In genomic region chr3:35946121-35946856, GRCh38 we compare ENCODE assay signal across 7 cellular contexts.
DNase-seq lines count a peak whose midpoint lies in the region; ATAC-seq and TF ChIP-seq lines count a peak whose summit lies in the region.

No MANE protein-coding gene starts in this region.

- H2AFZ ChIP-seq in MM.1S (ENCODE audit: low read length) = no peak overlapping the region
- H2AFZ ChIP-seq in neural progenitor cell (replicated peaks) = no peak overlapping the region

- H3K79me2 ChIP-seq in MM.1S (ENCODE audit: low read length) = no peaks in the 10 kb centered on the region
- no peaks in the 10 kb centered on the region for H3K79me2 ChIP-seq in neural progenitor cell (ENCODE audit: low read depth)

- H3K4me1 Mint-ChIP-seq in neural progenitor cell = peaks cover 3% of the 10 kb centered on the region

- H3K9me2 ChIP-seq in MM.1S (replicated peaks; ENCODE audit: insufficient read depth, low read length) = no peaks in the 10 kb centered on the region

- no peaks in the 10 kb centered on the region for H3K36me3 Mint-ChIP-seq in neural progenitor cell

- H3K27me3 ChIP-seq in MM.1S (replicated peaks; ENCODE audit: insufficient read depth, low read length) (no peaks in the 10 kb centered on the region), brain microvascular endothelial cell (replicated peaks) (no peaks in the 10 kb centered on the region), neural progenitor cell (no peaks in the 10 kb centered on the region)

- no peak overlapping the region for H3K4me3 ChIP-seq in MM.1S (ENCODE audit: low read length)
- H3K4me3 ChIP-seq in brain microvascular endothelial cell (ENCODE audit: low read depth, low read length) = no peak overlapping the region
- no peak overlapping the region for H3K4me3 ChIP-seq in neural progenitor cell

- ATAC-seq in GM21423 (IDR thresholded peaks at IDR 0.05; ENCODE audit: unreplicated experiment) = no peak

- no peaks in the 10 kb centered on the region for H3K27me3 Mint-ChIP-seq in neural progenitor cell (ENCODE audit: insufficient read depth, low read depth)

- no peaks in the 10 kb centered on the region for H3K4me1 ChIP-seq in MM.1S (ENCODE audit: low read length)
- no peaks in the 10 kb centered on the region for H3K4me1 ChIP-seq in neural progenitor cell

- no peaks in the 10 kb centered on the region for H3K9me3 ChIP-seq in MM.1S (replicated peaks; ENCODE audit: insufficient read depth, low read length)
- H3K9me3 ChIP-seq in neural progenitor cell (ENCODE audit: low read depth) = no peaks in the 10 kb centered on the region

- peaks cover 2% of the 10 kb centered on the region for H3K9me3 Mint-ChIP-seq in neural progenitor cell

- no peak overlapping the region for H3K4me2 ChIP-seq in MM.1S (ENCODE audit: low read depth, low read length)
- H3K4me2 ChIP-seq in neural progenitor cell = no peak overlapping the region

- H3K27ac Mint-ChIP-seq in neural progenitor cell = no peak overlapping the region

- H3F3A ChIP-seq in MM.1S (ENCODE audit: insufficient read depth, low read length) (no peaks in the 10 kb centered on the region), neural progenitor cell (ENCODE audit: low read depth) (no peaks in the 10 kb centered on the region)

- H4K20me1 ChIP-seq in MM.1S (ENCODE audit: insufficient read depth, low read length) = no peaks in the 10 kb centered on the region
- H4K20me1 ChIP-seq in neural progenitor cell (ENCODE audit: low read depth) = no peaks in the 10 kb centered on the region

- DNase-seq in GM13976 (ENCODE audit: low spot score) (peak; percentile 10), MM.1S (peak; percentile 13), brain microvascular endothelial cell (no peak), neural progenitor cell (ENCODE audit: low spot score) (peak; percentile 54), C1 segment of cervical spinal cord (lab: John Stamatoyannopoulos, UW) (no peak)
- no peak for DNase-seq in activated CD8-positive, alpha-beta memory T cell treated with anti-CD3 and anti-CD28 coated beads, Interleukin-2, amount 50 U/mL, for 4 hours

- in situ Hi-C loops in GM13976 (cut with MboI; ENCODE audit: low sequenced_read_pairs, unreplicated experiment) (no loop called here), brain microvascular endothelial cell (cut with HindIII; ENCODE audit: low pct_ligation_motif_present, low sequenced_read_pairs) (no loop called here)

- H3K27ac ChIP-seq in MM.1S (ENCODE audit: low read length) (no peak overlapping the region), brain microvascular endothelial cell (peak overlapping the region; percentile 65), neural progenitor cell (no peak overlapping the region)

- TF ChIP-seq CTCF in GM13976 (IDR thresholded peaks at IDR 0.05; ENCODE audit: borderline replicate concordance, control extremely low read depth, extremely low read depth, insufficient read depth, missing control alignments) = no peak
- TF ChIP-seq CTCF in MM.1S (IDR thresholded peaks at IDR 0.05; ENCODE audit: low read length) = peak; percentile 35
- TF ChIP-seq CTCF in brain microvascular endothelial cell (IDR thresholded peaks at IDR 0.05; ENCODE audit: low read depth, low read length, missing control alignments) = peak; percentile 32
- TF ChIP-seq CTCF in neural progenitor cell (IDR thresholded peaks at IDR 0.05) = peak; percentile 70

- H3K36me3 ChIP-seq in MM.1S (replicated peaks; ENCODE audit: insufficient read depth, low read length) = no peaks in the 10 kb centered on the region
- H3K36me3 ChIP-seq in brain microvascular endothelial cell (replicated peaks) = no peaks in the 10 kb centered on the region
- H3K36me3 ChIP-seq in neural progenitor cell = no peaks in the 10 kb centered on the region

- H3K9ac ChIP-seq in MM.1S (ENCODE audit: low read length) (no peak overlapping the region), neural progenitor cell (no peak overlapping the region)

- H3K4me3 Mint-ChIP-seq in neural progenitor cell = no peak overlapping the region

Comparison
In these comparisons a context has a peak if more than half of its experiments do, and no peak if none do; other contexts are left out.
1. DNase-seq: peak in GM13976 (single experiment), MM.1S (single experiment) and neural progenitor cell (single experiment); none in brain microvascular endothelial cell (single experiment), C1 segment of cervical spinal cord (0 of 14) and activated CD8-positive, alpha-beta memory T cell treated with anti-CD3 and anti-CD28 coated beads, Interleukin-2, amount 50 U/mL, for 4 hours (single experiment).